In genomic region chr14:106737025-106737424, GRCh38 we compare ENCODE assay signal across 24 cellular contexts.
"Had no signal": no experiment of that assay in that cellular context is flagged by ENCODE, and none has a peak within 500 bp of the region (broad histone marks: within the 10 kb centered on the region; RNA-seq: fewer than 3 reads in every experiment).

No MANE protein-coding gene starts in this region.

- H3K4me1 Mint-ChIP-seq: activated B cell treated with CpG ODN at 0.5 μM for 24 hours; activated naive CD4-positive, alpha-beta T cell treated with anti-CD3 and anti-CD28 coated beads, Interleukin-2, amount 50 U/mL, for 24 hours; brain; memory B cell; neural crest cell had no signal

- H3K36me3 Mint-ChIP-seq: activated CD4-positive, alpha-beta memory T cell treated with anti-CD3 and anti-CD28 coated beads for 36 hours; activated naive CD4-positive, alpha-beta T cell treated with anti-CD3 and anti-CD28 coated beads, Interleukin-2, amount 50 U/mL, for 24 hours; brain; memory B cell had no signal

- H3K4me1 ChIP-seq: foreskin keratinocyte, thyroid gland, upper lobe of right lung had no signal

- ATAC-seq: activated CD4-positive, alpha-beta T cell treated with anti-CD3 and anti-CD28 coated beads for 36 hours; foreskin keratinocyte; left colon; sciatic nerve; upper lobe of right lung had no signal

- H3K9me3 Mint-ChIP-seq: activated B cell treated with CpG ODN at 0.5 μM for 24 hours; activated naive CD4-positive, alpha-beta T cell treated with anti-CD3 and anti-CD28 coated beads, Interleukin-2, amount 50 U/mL, for 24 hours; memory B cell; neural crest cell had no signal

- H3K4me3 ChIP-seq: thyroid gland, upper lobe of right lung had no signal

- H3K27me3 Mint-ChIP-seq: activated B cell treated with CpG ODN at 0.5 μM for 24 hours; activated CD4-positive, alpha-beta memory T cell treated with anti-CD3 and anti-CD28 coated beads for 36 hours; activated CD4-positive, alpha-beta T cell treated with anti-CD3 and anti-CD28 coated beads for 36 hours; activated naive CD4-positive, alpha-beta T cell treated with anti-CD3 and anti-CD28 coated beads, Interleukin-2, amount 50 U/mL, for 24 hours; brain; memory B cell had no signal

- H3K27ac ChIP-seq: foreskin keratinocyte, thyroid gland, upper lobe of right lung had no signal

- H3K4me3 Mint-ChIP-seq: activated B cell treated with CpG ODN at 0.5 μM for 24 hours; activated CD4-positive, alpha-beta memory T cell treated with anti-CD3 and anti-CD28 coated beads for 36 hours; activated CD4-positive, alpha-beta T cell treated with anti-CD3 and anti-CD28 coated beads for 36 hours; activated naive CD4-positive, alpha-beta T cell treated with anti-CD3 and anti-CD28 coated beads, Interleukin-2, amount 50 U/mL, for 24 hours; brain; memory B cell; neural crest cell had no signal

- DNase-seq: activated B cell treated with CpG ODN at 0.5 μM for 24 hours; activated CD4-positive, alpha-beta memory T cell treated with anti-CD3 and anti-CD28 coated beads for 36 hours; activated CD4-positive, alpha-beta T cell treated with anti-CD3 and anti-CD28 coated beads for 36 hours; activated effector memory CD4-positive, alpha-beta T cell treated with Interleukin-2 at 50 U/mL for 16 hours; anterior cingulate cortex; caudate nucleus; dermis blood vessel endothelial cell; effector CD8-positive, alpha-beta T cell; foreskin keratinocyte; left colon; occipital lobe; posterior cingulate gyrus; small intestine; stimulated activated CD4-positive, alpha-beta T cell treated with anti-CD3 and anti-CD28 coated beads, Interleukin-2, amount 100 ng/mL, for 24 hours; stimulated activated naive CD4-positive, alpha-beta T cell treated with Interleukin-2 at 50 U/mL for 16 hours; substantia nigra; T1000; thyroid gland; upper lobe of right lung had no signal

- H3K36me3 ChIP-seq: thyroid gland, upper lobe of right lung had no signal

- H3K27me3 ChIP-seq: foreskin keratinocyte, thyroid gland, upper lobe of right lung had no signal

- H3K27ac Mint-ChIP-seq: activated B cell treated with CpG ODN at 0.5 μM for 24 hours; activated CD4-positive, alpha-beta memory T cell treated with anti-CD3 and anti-CD28 coated beads for 36 hours; activated CD4-positive, alpha-beta T cell treated with anti-CD3 and anti-CD28 coated beads for 36 hours; activated naive CD4-positive, alpha-beta T cell treated with anti-CD3 and anti-CD28 coated beads, Interleukin-2, amount 50 U/mL, for 24 hours; brain; memory B cell had no signal

- H3K9me3 ChIP-seq: thyroid gland, upper lobe of right lung had no signal
